In genomic region chr13:32113564-32113963, GRCh38 we compare ENCODE assay signal across 15 cellular contexts.
"Had no signal": no experiment of that assay in that cellular context is flagged by ENCODE, and none has a peak within 500 bp of the region (broad histone marks: within the 10 kb centered on the region; RNA-seq: fewer than 3 reads in every experiment).

No MANE protein-coding gene starts in this region.

- ATAC-seq: effector memory CD8-positive, alpha-beta T cell; natural killer cell had no signal

- H3K4me3 ChIP-seq: skin epidermis had no signal

- H3K36me3 Mint-ChIP-seq: natural killer cell had no signal

- DNase-seq: activated CD4-positive, alpha-beta T cell treated with anti-CD3 and anti-CD28 coated beads, Interleukin-2, amount 50 U/mL, for 1 hour; anterior cingulate cortex; dermis blood vessel endothelial cell; effector memory CD8-positive, alpha-beta T cell; head of caudate nucleus; kidney glomerular epithelial cell; mesendoderm; natural killer cell; retina; stimulated activated CD4-positive, alpha-beta T cell treated with anti-CD3 and anti-CD28 coated beads, Interleukin-15, amount 100 ng/mL, for 24 hours; stimulated activated CD4-positive, alpha-beta T cell treated with anti-CD3 and anti-CD28 coated beads, Interleukin-4, amount 100 ng/mL, for 1 hour; stimulated activated naive CD4-positive, alpha-beta T cell; trophoblast cell had no signal

- H3K27ac ChIP-seq: skin epidermis had no signal

- H3K27ac Mint-ChIP-seq: effector memory CD8-positive, alpha-beta T cell; natural killer cell had no signal

- H3K9me3 Mint-ChIP-seq: activated T-helper 1 cell treated with anti-CD3 and anti-CD28 coated beads, Interleukin-12 subunit alpha, Interleukin-12 subunit beta, Interleukin-2, Interleukin-4 antibody, amounts not matched to agents 30 ng/mL and 10 ng/mL and 1 ng/mL, durations not matched to agents 14 hours and 24 hours and 36 hours; effector memory CD8-positive, alpha-beta T cell; natural killer cell had no signal

- H3K4me3 Mint-ChIP-seq: activated T-helper 1 cell treated with anti-CD3 and anti-CD28 coated beads, Interleukin-12 subunit alpha, Interleukin-12 subunit beta, Interleukin-2, Interleukin-4 antibody, amounts not matched to agents 30 ng/mL and 10 ng/mL and 1 ng/mL, durations not matched to agents 14 hours and 24 hours and 36 hours; effector memory CD8-positive, alpha-beta T cell; natural killer cell had no signal

- H3K27me3 Mint-ChIP-seq: effector memory CD8-positive, alpha-beta T cell had no signal
